Comparison of ENCODE assay signal across 39 cellular contexts in the genomic region with DNA sequence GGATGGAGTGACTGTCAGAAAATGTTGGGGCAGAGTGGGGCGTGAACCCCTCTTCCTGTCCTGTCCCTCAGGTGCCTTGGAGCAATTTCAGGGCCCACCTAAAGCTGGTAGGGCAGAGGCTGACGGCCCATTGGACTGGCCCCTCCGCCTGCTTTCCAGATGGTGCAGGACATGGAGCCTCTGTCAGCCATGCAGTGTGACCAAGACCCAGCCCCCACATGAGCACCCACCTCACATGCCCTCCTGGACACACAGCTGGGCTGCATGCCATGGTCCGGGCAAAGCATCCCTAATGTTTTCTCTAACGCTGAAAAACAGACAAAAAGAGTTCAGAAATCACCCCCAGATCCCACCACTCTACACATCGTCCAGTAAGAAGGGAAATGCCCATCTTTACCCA.
"Had no signal": no experiment of that assay in that cellular context is flagged by ENCODE, and none has a peak within 500 bp of the region (broad histone marks: within the 10 kb centered on the region; RNA-seq: fewer than 3 reads in every experiment).

No MANE protein-coding gene starts in this region.

- H3K27ac ChIP-seq: ascending aorta, cardiac muscle cell, VCaP had no signal

- H3K4me3 ChIP-seq: ascending aorta, cardiac muscle cell had no signal

- H3K36me3 Mint-ChIP-seq: activated CD4-positive, alpha-beta memory T cell treated with anti-CD3 and anti-CD28 coated beads for 36 hours; activated naive CD4-positive, alpha-beta T cell treated with anti-CD3 and anti-CD28 coated beads, Interleukin-2, amount 50 U/mL, for 24 hours; activated naive CD8-positive, alpha-beta T cell had no signal

- ATAC-seq: activated CD8-positive, alpha-beta T cell treated with anti-CD3 and anti-CD28 coated beads for 36 hours; activated naive CD8-positive, alpha-beta T cell treated with anti-CD3 and anti-CD28 coated beads, Interleukin-2, amount 50 U/mL, for 24 hours; activated T-cell treated with anti-CD3 and anti-CD28 coated beads, Interleukin-2, amount 50 U/mL, for 4 hours; activated T-cell treated with anti-CD3 and anti-CD28 coated beads, Interleukin-2, amount 50 U/mL, for 72 hours; activated T-helper 17 cell treated with anti-CD3 and anti-CD28 coated beads, Interleukin-2, amount 50 U/mL, for 72 hours had no signal

- H3K27ac Mint-ChIP-seq: activated B cell treated with CpG ODN at 0.5 μM for 24 hours; activated CD4-positive, alpha-beta memory T cell treated with anti-CD3 and anti-CD28 coated beads for 36 hours; activated CD4-positive, alpha-beta T cell treated with anti-CD3 and anti-CD28 coated beads, Interleukin-2, amount 10 ng/mL, durations not matched to agents 24 days and 14 days; activated CD8-positive, alpha-beta T cell treated with anti-CD3 and anti-CD28 coated beads for 36 hours; activated naive CD4-positive, alpha-beta T cell treated with anti-CD3 and anti-CD28 coated beads for 36 hours; activated naive CD4-positive, alpha-beta T cell treated with anti-CD3 and anti-CD28 coated beads, Interleukin-2, amount 50 U/mL, for 24 hours; activated naive CD8-positive, alpha-beta T cell; activated naive CD8-positive, alpha-beta T cell treated with anti-CD3 and anti-CD28 coated beads, Interleukin-2, amount 10 ng/mL, durations not matched to agents 7 days and 5 days; activated naive CD8-positive, alpha-beta T cell treated with anti-CD3 and anti-CD28 coated beads, Interleukin-2, amount 50 U/mL, for 24 hours; activated T-cell treated with anti-CD3 and anti-CD28 coated beads, Interleukin-2, amount 50 U/mL, for 72 hours; activated T-helper 1 cell treated with anti-CD3 and anti-CD28 coated beads, Interleukin-12 subunit alpha, Interleukin-12 subunit beta, Interleukin-2, Interleukin-4 antibody, amounts not matched to agents 30 ng/mL and 10 ng/mL and 1 ng/mL, durations not matched to agents 14 hours and 24 hours and 36 hours; activated T-helper 17 cell treated with anti-CD3 and anti-CD28 coated beads, Interleukin-2, amount 50 U/mL, for 72 hours; T-helper 1 cell treated with Interleukin-12 subunit alpha and Interleukin-12 subunit beta and Interleukin-4 antibody, amounts not matched to agents 30 μg/mL and 1 μg/mL, for 36 hours; T-helper 2 cell treated with Interferon-gamma antibody and Interleukin-4, amounts not matched to agents 5 μg/mL and 100 μg/mL, for 36 hours had no signal

- FAIRE-seq: bronchial epithelial cell, TTC549 had no signal

- H3K4me1 ChIP-seq: ascending aorta had no signal

- H3K9me3 ChIP-seq: ascending aorta had no signal

- H3K9me3 Mint-ChIP-seq: activated B cell treated with CpG ODN at 0.5 μM for 24 hours; activated CD4-positive, alpha-beta memory T cell treated with anti-CD3 and anti-CD28 coated beads for 36 hours; activated CD4-positive, alpha-beta T cell treated with anti-CD3 and anti-CD28 coated beads, Interleukin-2, amount 10 ng/mL, durations not matched to agents 24 days and 14 days; activated naive CD4-positive, alpha-beta T cell treated with anti-CD3 and anti-CD28 coated beads, Interleukin-2, amount 50 U/mL, for 24 hours; activated naive CD8-positive, alpha-beta T cell treated with anti-CD3 and anti-CD28 coated beads, Interleukin-2, amount 10 ng/mL, durations not matched to agents 7 days and 5 days; activated naive CD8-positive, alpha-beta T cell treated with anti-CD3 and anti-CD28 coated beads, Interleukin-2, amount 50 U/mL, for 24 hours; activated T-cell treated with anti-CD3 and anti-CD28 coated beads, Interleukin-2, amount 50 U/mL, for 4 hours; activated T-cell treated with anti-CD3 and anti-CD28 coated beads, Interleukin-2, amount 50 U/mL, for 72 hours; activated T-helper 1 cell treated with anti-CD3 and anti-CD28 coated beads, Interleukin-12 subunit alpha, Interleukin-12 subunit beta, Interleukin-2, Interleukin-4 antibody, amounts not matched to agents 30 ng/mL and 10 ng/mL and 1 ng/mL, durations not matched to agents 14 hours and 24 hours and 36 hours; activated T-helper 17 cell treated with anti-CD3 and anti-CD28 coated beads, Interleukin-2, amount 50 U/mL, for 72 hours; central memory CD8-positive, alpha-beta T cell; T-helper 2 cell treated with Interferon-gamma antibody and Interleukin-4, amounts not matched to agents 5 μg/mL and 100 μg/mL, for 36 hours had no signal

- H3K4me1 Mint-ChIP-seq: activated CD4-positive, alpha-beta T cell treated with anti-CD3 and anti-CD28 coated beads, Interleukin-2, amount 10 ng/mL, durations not matched to agents 24 days and 14 days; activated naive CD4-positive, alpha-beta T cell treated with anti-CD3 and anti-CD28 coated beads, Interleukin-2, amount 50 U/mL, for 24 hours; activated naive CD8-positive, alpha-beta T cell treated with anti-CD3 and anti-CD28 coated beads, Interleukin-2, amount 10 ng/mL, durations not matched to agents 7 days and 5 days; activated naive CD8-positive, alpha-beta T cell treated with anti-CD3 and anti-CD28 coated beads, Interleukin-2, amount 50 U/mL, for 24 hours; activated T-helper 17 cell treated with anti-CD3 and anti-CD28 coated beads, Interleukin-2, amount 50 U/mL, for 72 hours; central memory CD8-positive, alpha-beta T cell had no signal

- H3K36me3 ChIP-seq: ascending aorta, cardiac muscle cell had no signal

- H3K27me3 ChIP-seq: ascending aorta, cardiac muscle cell had no signal

- H3K4me3 Mint-ChIP-seq: activated B cell treated with CpG ODN at 0.5 μM for 24 hours; activated CD4-positive, alpha-beta memory T cell treated with anti-CD3 and anti-CD28 coated beads for 36 hours; activated CD4-positive, alpha-beta T cell treated with anti-CD3 and anti-CD28 coated beads, Interleukin-2, amount 10 ng/mL, durations not matched to agents 24 days and 14 days; activated CD8-positive, alpha-beta T cell treated with anti-CD3 and anti-CD28 coated beads for 36 hours; activated naive CD4-positive, alpha-beta T cell treated with anti-CD3 and anti-CD28 coated beads for 36 hours; activated naive CD4-positive, alpha-beta T cell treated with anti-CD3 and anti-CD28 coated beads, Interleukin-2, amount 50 U/mL, for 24 hours; activated naive CD8-positive, alpha-beta T cell; activated naive CD8-positive, alpha-beta T cell treated with anti-CD3 and anti-CD28 coated beads, Interleukin-2, amount 10 ng/mL, durations not matched to agents 7 days and 5 days; activated naive CD8-positive, alpha-beta T cell treated with anti-CD3 and anti-CD28 coated beads, Interleukin-2, amount 50 U/mL, for 24 hours; activated T-cell treated with anti-CD3 and anti-CD28 coated beads, Interleukin-2, amount 50 U/mL, for 4 hours; activated T-cell treated with anti-CD3 and anti-CD28 coated beads, Interleukin-2, amount 50 U/mL, for 72 hours; activated T-helper 1 cell treated with anti-CD3 and anti-CD28 coated beads, Interleukin-12 subunit alpha, Interleukin-12 subunit beta, Interleukin-2, Interleukin-4 antibody, amounts not matched to agents 30 ng/mL and 10 ng/mL and 1 ng/mL, durations not matched to agents 14 hours and 24 hours and 36 hours; activated T-helper 17 cell treated with anti-CD3 and anti-CD28 coated beads, Interleukin-2, amount 50 U/mL, for 72 hours; brain; central memory CD8-positive, alpha-beta T cell; T-helper 1 cell treated with Interleukin-12 subunit alpha and Interleukin-12 subunit beta and Interleukin-4 antibody, amounts not matched to agents 30 μg/mL and 1 μg/mL, for 36 hours; T-helper 2 cell treated with Interferon-gamma antibody and Interleukin-4, amounts not matched to agents 5 μg/mL and 100 μg/mL, for 36 hours had no signal

- DNase-seq: activated B cell treated with CpG ODN at 0.5 μM for 24 hours; activated CD4-positive, alpha-beta memory T cell treated with anti-CD3 and anti-CD28 coated beads for 36 hours; activated CD4-positive, alpha-beta T cell treated with anti-CD3 and anti-CD28 coated beads for 4 hours; activated CD4-positive, alpha-beta T cell treated with anti-CD3 and anti-CD28 coated beads, Interleukin-2, amount 10 ng/mL, durations not matched to agents 24 days and 14 days; activated CD4-positive, alpha-beta T cell treated with anti-CD3 and anti-CD28 coated beads, Interleukin-2, amount 50 U/mL, for 1 hour; activated CD4-positive, alpha-beta T cell treated with anti-CD3 and anti-CD28 coated beads, Interleukin-2, amount 50 U/mL, for 4 hours; activated CD4-positive, CD25-positive, alpha-beta regulatory T cell treated with anti-CD3 and anti-CD28 coated beads, Interleukin-2, amount 50 U/mL, for 72 hours; activated CD8-positive, alpha-beta memory T cell treated with anti-CD3 and anti-CD28 coated beads, Interleukin-2, amount 50 U/mL, for 4 hours; activated CD8-positive, alpha-beta T cell treated with anti-CD3 and anti-CD28 coated beads for 36 hours; activated effector memory CD4-positive, alpha-beta T cell treated with anti-CD3 and anti-CD28 coated beads, Interleukin-2, amount 50 U/mL, for 16 hours; activated gamma-delta T cell treated with Interleukin-2 at 50 U/mL for 16 hours; activated naive CD4-positive, alpha-beta T cell; activated naive CD4-positive, alpha-beta T cell treated with anti-CD3 and anti-CD28 coated beads for 36 hours; activated naive CD8-positive, alpha-beta T cell treated with anti-CD3 and anti-CD28 coated beads, Interleukin-2, amount 10 ng/mL, durations not matched to agents 7 days and 5 days; activated naive CD8-positive, alpha-beta T cell treated with anti-CD3 and anti-CD28 coated beads, Interleukin-2, amount 50 U/mL, for 24 hours; activated T-cell treated with anti-CD3 and anti-CD28 coated beads for 4 hours; activated T-cell treated with anti-CD3 and anti-CD28 coated beads, Interleukin-2, amount 50 U/mL, for 1 hour; activated T-cell treated with anti-CD3 and anti-CD28 coated beads, Interleukin-2, amount 50 U/mL, for 4 hours; activated T-cell treated with anti-CD3 and anti-CD28 coated beads, Interleukin-2, amount 50 U/mL, for 72 hours; amygdala; anterior cingulate cortex; caudate nucleus; cerebellar nuclear complex; T-helper 1 cell; T-helper 2 cell; T-helper 9 cell had no signal

- H3K27me3 Mint-ChIP-seq: activated B cell treated with CpG ODN at 0.5 μM for 24 hours; activated CD4-positive, alpha-beta memory T cell treated with anti-CD3 and anti-CD28 coated beads for 36 hours; activated CD4-positive, alpha-beta T cell treated with anti-CD3 and anti-CD28 coated beads, Interleukin-2, amount 10 ng/mL, durations not matched to agents 24 days and 14 days; activated CD8-positive, alpha-beta T cell treated with anti-CD3 and anti-CD28 coated beads for 36 hours; activated naive CD4-positive, alpha-beta T cell treated with anti-CD3 and anti-CD28 coated beads, Interleukin-2, amount 50 U/mL, for 24 hours; activated naive CD8-positive, alpha-beta T cell; activated naive CD8-positive, alpha-beta T cell treated with anti-CD3 and anti-CD28 coated beads, Interleukin-2, amount 50 U/mL, for 24 hours; activated T-helper 17 cell treated with anti-CD3 and anti-CD28 coated beads, Interleukin-2, amount 50 U/mL, for 72 hours; brain; central memory CD8-positive, alpha-beta T cell had no signal
